Comparison of ENCODE assay signal across 13 cellular contexts in genomic region chr12:50390284-50390683, GRCh38. TPM values are rescaled to one million over a fixed set of nuclear protein-coding genes. Genes with fewer than 3 reads are reported as not detected.
DNase-seq lines count a peak whose midpoint lies in the region; ATAC-seq and TF ChIP-seq lines count a peak whose summit lies in the region.
"Had no signal": no experiment of that assay in that cellular context is flagged by ENCODE, and none has a peak within 500 bp of the region (broad histone marks: within the 10 kb centered on the region; RNA-seq: fewer than 3 reads in every experiment).

No MANE protein-coding gene starts in this region.

- peaks cover 31% of the 10 kb centered on the region for H3F3A ChIP-seq in GM23248 (ENCODE audit: insufficient read depth)

- H3K79me2 ChIP-seq in GM23248 (ENCODE audit: insufficient read depth): no peaks in the 10 kb centered on the region

- no peaks in the 10 kb centered on the region for H3K9me3 ChIP-seq in GM23248 (ENCODE audit: low read depth)
- H3K9me3 ChIP-seq: body of pancreas, stomach had no signal

- H3K27me3 ChIP-seq in GM23248 (replicated peaks; ENCODE audit: insufficient read depth): no peaks in the 10 kb centered on the region
- H3K27me3 ChIP-seq: body of pancreas, stomach had no signal

- H3K4me3 ChIP-seq in GM23248 (no peak overlapping the region), fibroblast of mammary gland (ENCODE audit: control insufficient read depth, low read depth, low read length) (no peak overlapping the region)
- H3K4me3 ChIP-seq: body of pancreas, SK-N-MC, stomach had no signal

- H3K27me3 Mint-ChIP-seq in mesothelial cell of epicardium (ENCODE audit: low read depth): no peaks in the 10 kb centered on the region

- no peaks in the 10 kb centered on the region for H3K36me3 ChIP-seq in GM23248 (ENCODE audit: low read depth)
- H3K36me3 ChIP-seq: stomach had no signal

- WGBS in GM23248 (ENCODE audit: low coverage in 1 of 2, low lambda C conversion rate in 2 of 2, missing lambda C conversion rate in 2 of 2), 2 experiments: 1 to 3% methylated on average over 3 of the region's 3 CpGs

- DNase-seq in GM23248 (peak; percentile 89), SW 1271 (lab: John Stamatoyannopoulos, UW) (peak; percentile 72 to 92), fibroblast of mammary gland (ENCODE audit: low read depth) (peak; percentile 92), renal cortical epithelial cell (ENCODE audit: low read depth) (peak; percentile 97), activated gamma-delta T cell (lab: John Stamatoyannopoulos, UW) (no peak), Kasumi-1 (lab: John Stamatoyannopoulos, UW) (no peak), mesothelial cell of epicardium (ENCODE audit: low spot score in 2 of 2, unreplicated experiment in 2 of 2) (no peak)
- DNase-seq: body of pancreas, hypothalamus, NCI-H2029 treated with DMSO at 0.1 percent for 48 hours, stomach had no signal

- peaks cover 27% of the 10 kb centered on the region for H3K4me1 ChIP-seq in GM23248 (ENCODE audit: insufficient read depth)

- TF ChIP-seq CTCF in fibroblast of mammary gland (conservative IDR thresholded peaks at IDR 0.05; ENCODE audit: control insufficient read depth, insufficient read depth, low read depth, low read length): no peak
- no peak for TF ChIP-seq CTCF in mesothelial cell of epicardium (IDR thresholded peaks at IDR 0.05; ENCODE audit: unreplicated experiment)

- ATAC-seq in HG02981 (IDR thresholded peaks at IDR 0.05; ENCODE audit: unreplicated experiment): no peak
- ATAC-seq: body of pancreas had no signal

- H2AFZ ChIP-seq in GM23248: no peak overlapping the region

- H3K4me1 Mint-ChIP-seq in mesothelial cell of epicardium: peaks cover 11% of the 10 kb centered on the region

- no peaks in the 10 kb centered on the region for H3K36me3 Mint-ChIP-seq in mesothelial cell of epicardium

- no peak overlapping the region for H3K9ac ChIP-seq in GM23248

- no peaks in the 10 kb centered on the region for H4K20me1 ChIP-seq in GM23248 (ENCODE audit: insufficient read depth)

- H3K27ac Mint-ChIP-seq in mesothelial cell of epicardium: no peak overlapping the region

- H3K9me3 Mint-ChIP-seq in mesothelial cell of epicardium: no peaks in the 10 kb centered on the region

- in situ Hi-C loops in GM23248 (cut with MboI): no loop called here

- H3K9me2 ChIP-seq in GM23248 (ENCODE audit: insufficient read depth): no peaks in the 10 kb centered on the region

- H3K4me3 Mint-ChIP-seq in mesothelial cell of epicardium: no peak overlapping the region

- H3K27ac ChIP-seq in GM23248: peak overlapping the region; percentile 24
- H3K27ac ChIP-seq: body of pancreas, SK-N-MC, stomach had no signal

- peak overlapping the region; percentile 18 for H3K4me2 ChIP-seq in GM23248 (ENCODE audit: unreplicated experiment)

RNA-seq across cellular contexts. Expression of gene FAM186A, which starts 6.1 kb away (rescaled TPM):
- total RNA-seq in GM23248 (2014; rRNA removed; shearing (Covaris generic)): not detected in 2 replicates
- not detected in 2 replicates for polyA plus RNA-seq in GM23248 (2016; fragmentation: Nextera tagmentation; extraction: Ambion mirVana)
- total RNA-seq in renal cortical epithelial cell (not detected in 2 replicates), mesothelial cell of epicardium (not detected in 3 replicates)
- total RNA-seq: body of pancreas had no signal
- polyA plus RNA-seq: stomach had no signal

RNA-seq across cellular contexts. Expression of gene LARP4, which starts 10.4 kb away (rescaled TPM):
- total RNA-seq in GM23248 (2014; rRNA removed; shearing (Covaris generic)): 17.4 and 27.1 TPM in 2 replicates
- polyA plus RNA-seq in GM23248 (2016; fragmentation: Nextera tagmentation; extraction: Ambion mirVana): 30.9 and 34.6 TPM in 2 replicates
- 34.7 and 61.2 TPM in 2 replicates for total RNA-seq in renal cortical epithelial cell
- total RNA-seq in mesothelial cell of epicardium: 47.4 to 48.7 TPM (median 48.1 TPM) in 3 replicates

Comparison
In these comparisons a context has a peak if more than half of its experiments do, and no peak if none do; other contexts are left out.
1. DNase-seq: peak in GM23248 (single experiment), SW 1271 (2 of 2), fibroblast of mammary gland (single experiment) and renal cortical epithelial cell (single experiment); none in activated gamma-delta T cell (single experiment), Kasumi-1 (0 of 2) and mesothelial cell of epicardium (0 of 2).